In genomic region chr4:144687466-144687865, GRCh38 we compare ENCODE assay signal across 25 cellular contexts. TPM values are rescaled to one million over a fixed set of nuclear protein-coding genes. Genes with fewer than 3 reads are reported as not detected.
"Had no signal": no experiment of that assay in that cellular context is flagged by ENCODE, and none has a peak within 500 bp of the region (broad histone marks: within the 10 kb centered on the region; RNA-seq: fewer than 3 reads in every experiment).

No MANE protein-coding gene starts in this region.

- H3K27me3 ChIP-seq: colonic mucosa, foreskin keratinocyte, hepatocyte, neutrophil, right atrium auricular region, spleen, testis, tibial nerve, upper lobe of right lung, vagina had no signal

- H3K4me1 ChIP-seq: colonic mucosa, foreskin keratinocyte, psoas muscle, right atrium auricular region, spleen, testis, tibial nerve, upper lobe of right lung, vagina had no signal

- H3K27ac ChIP-seq: colonic mucosa, foreskin keratinocyte, hepatocyte, neutrophil, psoas muscle, right atrium auricular region, spleen, testis, tibial nerve, upper lobe of right lung, vagina had no signal

- H3K27me3 Mint-ChIP-seq: stimulated activated memory B cell treated with anti-CD40 and anti-IgM and Interleukin-4, amounts not matched to agents 10 μg/mL and 1 μg/mL and 100 μg/mL, for 72 hours; stimulated activated naive CD8-positive, alpha-beta T cell treated with anti-CD3 and anti-CD28 coated beads, Interleukin-15, Interleukin-2, amounts not matched to agents 100 ng/mL and 50 ng/mL, for 24 hours had no signal

- DNase-seq: colonic mucosa; dermis blood vessel endothelial cell; erythroblast; foreskin keratinocyte; head of caudate nucleus; kidney; left cardiac atrium; left ventricle myocardium superior; naive thymus-derived CD4-positive, alpha-beta T cell; psoas muscle; spleen; stimulated activated CD4-positive, alpha-beta T cell treated with anti-CD3 and anti-CD28 coated beads, Interleukin-15, amount 100 ng/mL, for 24 hours; stimulated activated CD4-positive, alpha-beta T cell treated with anti-CD3 and anti-CD28 coated beads, Interleukin-1b, Interleukin-23, amount 100 ng/mL, for 48 hours; stimulated activated CD4-positive, alpha-beta T cell treated with anti-CD3 and anti-CD28 coated beads, Interleukin-4, amount 100 ng/mL, for 24 hours; testis; upper lobe of right lung had no signal

- H3K9me3 Mint-ChIP-seq: stimulated activated memory B cell treated with anti-CD40 and anti-IgM and Interleukin-4, amounts not matched to agents 10 μg/mL and 1 μg/mL and 100 μg/mL, for 72 hours had no signal

- H3K4me3 ChIP-seq: colonic mucosa, hepatocyte, lung, psoas muscle, right atrium auricular region, spleen, testis, tibial nerve, upper lobe of right lung, vagina had no signal

- H3K4me3 Mint-ChIP-seq: naive thymus-derived CD4-positive, alpha-beta T cell; stimulated activated memory B cell treated with anti-CD40 and anti-IgM and Interleukin-4, amounts not matched to agents 10 μg/mL and 1 μg/mL and 100 μg/mL, for 72 hours; stimulated activated naive CD8-positive, alpha-beta T cell treated with anti-CD3 and anti-CD28 coated beads, Interleukin-15, Interleukin-2, amounts not matched to agents 100 ng/mL and 50 ng/mL, for 24 hours had no signal

- H3K27ac Mint-ChIP-seq: naive thymus-derived CD4-positive, alpha-beta T cell; stimulated activated memory B cell treated with anti-CD40 and anti-IgM and Interleukin-4, amounts not matched to agents 10 μg/mL and 1 μg/mL and 100 μg/mL, for 72 hours; stimulated activated naive CD8-positive, alpha-beta T cell treated with anti-CD3 and anti-CD28 coated beads, Interleukin-15, Interleukin-2, amounts not matched to agents 100 ng/mL and 50 ng/mL, for 24 hours had no signal

- H3K36me3 Mint-ChIP-seq: naive thymus-derived CD4-positive, alpha-beta T cell; stimulated activated memory B cell treated with anti-CD40 and anti-IgM and Interleukin-4, amounts not matched to agents 10 μg/mL and 1 μg/mL and 100 μg/mL, for 72 hours had no signal

- ATAC-seq: foreskin keratinocyte; left cardiac atrium; left ventricle myocardium superior; naive thymus-derived CD4-positive, alpha-beta T cell; psoas muscle; stimulated activated memory B cell treated with anti-CD40 and anti-IgM and Interleukin-4, amounts not matched to agents 10 μg/mL and 1 μg/mL and 100 μg/mL, for 72 hours; upper lobe of right lung had no signal

- H3K4me1 Mint-ChIP-seq: naive thymus-derived CD4-positive, alpha-beta T cell; stimulated activated memory B cell treated with anti-CD40 and anti-IgM and Interleukin-4, amounts not matched to agents 10 μg/mL and 1 μg/mL and 100 μg/mL, for 72 hours had no signal

- H3K36me3 ChIP-seq: colonic mucosa, neutrophil, right atrium auricular region, spleen, tibial nerve, upper lobe of right lung, vagina had no signal

- H3K9me3 ChIP-seq: colonic mucosa, neutrophil, psoas muscle, right atrium auricular region, spleen, testis, tibial nerve, upper lobe of right lung, vagina had no signal

RNA-seq across cellular contexts. Expression of gene HHIP, which starts 41.5 kb away (rescaled TPM):
- total RNA-seq: left ventricle myocardium superior, mononuclear cell, spleen had no signal
